Comparison of ENCODE assay signal across 9 cellular contexts in genomic region chrX:39816871-39817731, GRCh38.
DNase-seq lines count a peak whose midpoint lies in the region; TF ChIP-seq lines count a peak whose summit lies in the region.
"Had no signal": no experiment of that assay in that cellular context is flagged by ENCODE, and none has a peak within 500 bp of the region (broad histone marks: within the 10 kb centered on the region; RNA-seq: fewer than 3 reads in every experiment).

No MANE protein-coding gene starts in this region.

- no peak for TF ChIP-seq CTCF in brain microvascular endothelial cell (IDR thresholded peaks at IDR 0.05; ENCODE audit: low read depth, low read length, missing control alignments)

- H3K27me3 ChIP-seq in brain microvascular endothelial cell (replicated peaks): no peaks in the 10 kb centered on the region

- H3K36me3 ChIP-seq in brain microvascular endothelial cell (replicated peaks): no peaks in the 10 kb centered on the region

- DNase-seq in DMS 273 (lab: John Stamatoyannopoulos, UW; ENCODE audit: unreplicated experiment) (peak; percentile 36), DMS 273 treated with DMSO at 0.1 percent for 48 hours (lab: John Stamatoyannopoulos, UW) (no peak), NCI-H446 treated with DMSO at 0.1 percent for 48 hours (lab: John Stamatoyannopoulos, UW) (peak; percentile 8), brain microvascular endothelial cell (peak; percentile 36), occipital lobe (lab: John Stamatoyannopoulos, UW) (peak; percentile 53), GF-D8 (lab: John Stamatoyannopoulos, UW) (no peak), GM19240 (ENCODE audit: insufficient read length, low spot score) (no peak), D341Med (ENCODE audit: low spot score) (no peak)

- H3K27ac ChIP-seq in brain microvascular endothelial cell: no peak overlapping the region
- H3K27ac ChIP-seq: 22Rv1 had no signal

- H3K4me3 ChIP-seq in brain microvascular endothelial cell (ENCODE audit: low read depth, low read length): peak overlapping the region; percentile 1

- in situ Hi-C loops in brain microvascular endothelial cell (cut with HindIII; ENCODE audit: low pct_ligation_motif_present, low sequenced_read_pairs): loop anchor here (25.0 kb wide), 1 partner anchor 95 kb away; no protein-coding TSS in a partner anchor

Comparison
In these comparisons a context has a peak if more than half of its experiments do, and no peak if none do; other contexts are left out.
1. DNase-seq: peak in DMS 273 (single experiment), NCI-H446 treated with DMSO at 0.1 percent for 48 hours (single experiment), brain microvascular endothelial cell (single experiment) and occipital lobe (single experiment); none in DMS 273 treated with DMSO at 0.1 percent for 48 hours (single experiment), GF-D8 (single experiment), GM19240 (single experiment) and D341Med (single experiment).